Comparison of ENCODE assay signal across 17 cellular contexts in genomic region chr1:85606414-85606800, GRCh38. TPM values are rescaled to one million over a fixed set of nuclear protein-coding genes. Genes with fewer than 3 reads are reported as not detected.
DNase-seq lines count a peak whose midpoint lies in the region; ATAC-seq, FAIRE-seq and TF ChIP-seq lines count a peak whose summit lies in the region.
"Had no signal": no experiment of that assay in that cellular context is flagged by ENCODE, and none has a peak within 500 bp of the region (broad histone marks: within the 10 kb centered on the region; RNA-seq: fewer than 3 reads in every experiment).

No MANE protein-coding gene starts in this region.

- TF ChIP-seq POLR2A in IMR-90 (IDR thresholded peaks at IDR 0.05; ENCODE audit: low read depth, low read length) = no peak

- H3K56ac ChIP-seq in IMR-90 (ENCODE audit: extremely low read depth, insufficient read depth, low read length) (peak overlapping the region; percentile 51), mesendoderm (ENCODE audit: low read length) (no peak overlapping the region)

- POLR2A ChIA-PET in IMR-90 (lab: Charles Lee; ENCODE audit: unreplicated experiment) = interaction anchor here (0.6 to 2.3 kb wide), 3 partner anchors 10 to 22 kb away, joined by 5 to 25 read pairs (median 8); no protein-coding TSS in a partner anchor

- no peak for ATAC-seq in IMR-90 (ENCODE audit: low read depth)

- peak overlapping the region; percentile 28 for H2AFZ ChIP-seq in IMR-90 (replicated peaks; ENCODE audit: low read length, poor library complexity)

- DNase-seq in Daoy (ENCODE audit: low read depth) = peak; percentile 63
- peak; percentile 37 for DNase-seq in IMR-90
- DNase-seq in bronchial epithelial cell (ENCODE audit: low read depth) = peak; percentile 31
- peak; percentile 43 for DNase-seq in mesendoderm
- DNase-seq in SKM-1 treated with dmso at 0.1 percent for 144 hours (lab: John Stamatoyannopoulos, UW; ENCODE audit: unreplicated experiment) = no peak
- no peak for DNase-seq in NCI-H146 (lab: John Stamatoyannopoulos, UW)
- no peak for DNase-seq in central memory CD4-positive, alpha-beta T cell
- no peak for DNase-seq in head of caudate nucleus
- DNase-seq: activated CD4-positive, alpha-beta T cell treated with anti-CD3 and anti-CD28 coated beads, Interleukin-2, amount 50 U/mL, for 1 hour; AML-193; amygdala; dorsolateral prefrontal cortex; NCI-H526 treated with DMSO at 0.1 percent for 48 hours; stimulated activated CD4-positive, alpha-beta T cell treated with anti-CD3 and anti-CD28 coated beads, Interleukin-1b, Interleukin-23, amount 100 ng/mL, for 48 hours; T-helper 9 cell had no signal

- no peaks in the 10 kb centered on the region for H3K9me3 ChIP-seq in IMR-90 (ENCODE audit: control insufficient read depth, insufficient read depth, low read length)
- H3K9me3 ChIP-seq: tibial nerve had no signal

- no TSS peak for BruUV-seq in IMR-90 (replicated peaks; lab: Mats Ljungman, UMichigan)

- H3K36me3 ChIP-seq in IMR-90 (ENCODE audit: control insufficient read depth, insufficient read depth, low read length) (no peaks in the 10 kb centered on the region), bronchial epithelial cell (ENCODE audit: control insufficient read depth, insufficient read depth, low read length) (no peaks in the 10 kb centered on the region), mesendoderm (ENCODE audit: control insufficient read depth, insufficient read depth, low read length) (no peaks in the 10 kb centered on the region)
- H3K36me3 ChIP-seq: tibial nerve had no signal

- H3K4ac ChIP-seq in IMR-90 (ENCODE audit: low read depth, low read length) (peak overlapping the region; percentile 97), mesendoderm (ENCODE audit: low read depth, low read length) (no peak overlapping the region)

- no peak for FAIRE-seq in bronchial epithelial cell (lab: Jason Lieb, UNC)
- FAIRE-seq: islet of Langerhans had no signal

- H3K27ac ChIP-seq in IMR-90 (ENCODE audit: insufficient read depth, low read length) = peak overlapping the region; percentile 45
- no peak overlapping the region for H3K27ac ChIP-seq in mesendoderm (ENCODE audit: low read depth, low read length)
- H3K27ac ChIP-seq: dorsolateral prefrontal cortex, tibial nerve had no signal

- H4K91ac ChIP-seq in IMR-90 (ENCODE audit: insufficient read depth, low read depth, low read length) = peak overlapping the region; percentile 94

- intact Hi-C loops in IMR-90 (cut with micrococcal nuclease) (no loop called here), head of caudate nucleus (cut with DNase I) (no loop called here)

- H3K4me1 ChIP-seq in IMR-90 (ENCODE audit: control insufficient read depth, insufficient read depth, low read length) (peaks cover 38% of the 10 kb centered on the region), mesendoderm (ENCODE audit: control insufficient read depth, low read depth, low read length) (peaks cover 4% of the 10 kb centered on the region)

- H3K79me1 ChIP-seq in IMR-90 (ENCODE audit: low read depth in 1 of 2, low read length in 2 of 2) (peaks cover 7 to 26% of the 10 kb centered on the region in 2 experiments), mesendoderm (ENCODE audit: low read length) (no peaks in the 10 kb centered on the region)

- H2BK120ac ChIP-seq in IMR-90 (ENCODE audit: low read depth, low read length) = peak overlapping the region; percentile 99
- no peak overlapping the region for H2BK120ac ChIP-seq in mesendoderm (ENCODE audit: low read depth, low read length)

- peaks cover 32% of the 10 kb centered on the region for H3K9me1 ChIP-seq in IMR-90 (ENCODE audit: insufficient read depth, low read length)

- peak overlapping the region; percentile 86 for H3K14ac ChIP-seq in IMR-90 (replicated peaks; ENCODE audit: low read depth, low read length)

- peak overlapping the region; percentile 99 for H2BK20ac ChIP-seq in IMR-90 (ENCODE audit: low read depth, low read length)

- no peak overlapping the region for H3K4me2 ChIP-seq in IMR-90 (ENCODE audit: low read depth, low read length)
- H3K4me2 ChIP-seq in mesendoderm (ENCODE audit: low read length) = no peak overlapping the region

- TF ChIP-seq RAD21 in IMR-90 (IDR thresholded peaks at IDR 0.05; ENCODE audit: low read length) = no peak

- H2BK5ac ChIP-seq in IMR-90 (ENCODE audit: low read depth, low read length, poor library complexity, severe bottlenecking) (peak overlapping the region; percentile 99), mesendoderm (ENCODE audit: low read length) (no peak overlapping the region)

- in situ Hi-C loops in IMR-90 (cut with MboI; ENCODE audit: low sequenced_read_pairs) = no loop called here

- CTCF ChIA-PET in IMR-90 (lab: Yijun Ruan, JAX) = interaction anchor here (1.3 to 2.3 kb wide), 2 partner anchors 11 to 21 kb away, joined by 3 to 8 read pairs; no protein-coding TSS in a partner anchor

- no peak for TF ChIP-seq CTCF in IMR-90 (conservative IDR thresholded peaks at IDR 0.05; ENCODE audit: low read depth, low read length)
- no peak for TF ChIP-seq CTCF in bronchial epithelial cell (IDR thresholded peaks at IDR 0.05; ENCODE audit: insufficient read depth, low read length, severe bottlenecking)

- H4K20me1 ChIP-seq in IMR-90 (ENCODE audit: insufficient read depth, low read length) = no peaks in the 10 kb centered on the region

- no peaks in the 10 kb centered on the region for H3K79me2 ChIP-seq in mesendoderm (ENCODE audit: control insufficient read depth, insufficient read depth, low read length)

- dilution Hi-C loops in IMR-90 (cut with HindIII; ENCODE audit: low sequenced_read_pairs, unreplicated experiment) = no loop called here

- H3K9ac ChIP-seq in IMR-90 (ENCODE audit: low read depth, low read length) (no peak overlapping the region), mesendoderm (ENCODE audit: low read length) (no peak overlapping the region)

- peak overlapping the region; percentile 94 for H2AK5ac ChIP-seq in IMR-90 (ENCODE audit: low read depth, low read length)
- no peak overlapping the region for H2AK5ac ChIP-seq in mesendoderm (ENCODE audit: low read length)

- peak overlapping the region; percentile 0 for H2AK9ac ChIP-seq in IMR-90 (replicated peaks; ENCODE audit: low read depth, low read length, poor library complexity)

- H3K23ac ChIP-seq in IMR-90 (ENCODE audit: low read depth, low read length) = peak overlapping the region; percentile 96
- H3K23ac ChIP-seq in mesendoderm (ENCODE audit: low read length) = no peak overlapping the region

- H3K27me3 ChIP-seq in IMR-90 (ENCODE audit: control insufficient read depth, insufficient read depth, low read length) = no peaks in the 10 kb centered on the region
- no peaks in the 10 kb centered on the region for H3K27me3 ChIP-seq in bronchial epithelial cell (ENCODE audit: control insufficient read depth, insufficient read depth, low read length)
- no peaks in the 10 kb centered on the region for H3K27me3 ChIP-seq in mesendoderm (ENCODE audit: insufficient read depth, low read length, poor library complexity)
- H3K27me3 ChIP-seq: dorsolateral prefrontal cortex, tibial nerve had no signal

- H2BK15ac ChIP-seq in IMR-90 (ENCODE audit: low read depth, low read length) (peak overlapping the region; percentile 100), mesendoderm (replicated peaks; ENCODE audit: low read depth) (no peak overlapping the region)

- WGBS in IMR-90 (ENCODE audit: extremely low coverage in 2 of 2, insufficient read length in 1 of 2), 2 experiments = no CpG with 5 or more reads among the region's 4 CpGs
- WGBS in mesendoderm (ENCODE audit: extremely low coverage, insufficient coverage, low lambda C conversion rate) = no CpG with 5 or more reads among the region's 4 CpGs

- peak overlapping the region; percentile 68 for H4K5ac ChIP-seq in IMR-90 (ENCODE audit: low read depth, low read length)
- H4K5ac ChIP-seq in mesendoderm (ENCODE audit: low read length) = no peak overlapping the region

- H3K4me3 ChIP-seq in IMR-90 (ENCODE audit: insufficient read depth, low read depth, low read length) = no peak overlapping the region
- H3K4me3 ChIP-seq in bronchial epithelial cell (ENCODE audit: low read depth, low read length) = no peak overlapping the region
- H3K4me3 ChIP-seq in mesendoderm (ENCODE audit: low read length) = no peak overlapping the region
- H3K4me3 ChIP-seq: dorsolateral prefrontal cortex, tibial nerve had no signal

- H4K8ac ChIP-seq in IMR-90 (ENCODE audit: low read depth in 2 of 2, low read length in 2 of 2) = peak overlapping the region; percentile 23 to 93
- H4K8ac ChIP-seq in mesendoderm (ENCODE audit: low read depth, low read length) = no peak overlapping the region

- H3K18ac ChIP-seq in IMR-90 (ENCODE audit: low read depth, low read length) (peak overlapping the region; percentile 13), mesendoderm (ENCODE audit: low read length) (no peak overlapping the region)

TF ChIP-seq in IMR-90, 13 proteins besides CTCF, POLR2A, EP300 and RAD21:
- TF ChIP-seq SMC3 (IDR thresholded peaks at IDR 0.05; ENCODE audit: low read depth, low read length) = no peak
- TF ChIP-seq ELK1 (IDR thresholded peaks at IDR 0.05; ENCODE audit: borderline replicate concordance, low read depth, low read length) = no peak
- no peak for TF ChIP-seq RCOR1 (IDR thresholded peaks at IDR 0.05; ENCODE audit: insufficient replicate concordance, low read length)
- no peak for TF ChIP-seq CHD1 (IDR thresholded peaks at IDR 0.05; ENCODE audit: low read depth, low read length)
- TF ChIP-seq FOS (IDR thresholded peaks at IDR 0.05; ENCODE audit: low read depth, low read length) = no peak
- no peak for TF ChIP-seq MAZ (IDR thresholded peaks at IDR 0.05; ENCODE audit: borderline replicate concordance, low read depth, low read length)
- no peak for TF ChIP-seq NFE2L2 (IDR thresholded peaks at IDR 0.05; ENCODE audit: low read depth, low read length)
- TF ChIP-seq CEBPB (IDR thresholded peaks at IDR 0.05; ENCODE audit: low read depth, low read length) = no peak
- TF ChIP-seq MXI1 (IDR thresholded peaks at IDR 0.05; ENCODE audit: borderline replicate concordance, low read depth, low read length) = no peak
- TF ChIP-seq BHLHE40 (IDR thresholded peaks at IDR 0.05; ENCODE audit: low read depth, low read length) = no peak

RNA-seq across cellular contexts. Expression of gene CCN1, which starts 25.8 kb away (rescaled TPM):
- 33.7 and 40.9 TPM in 2 replicates for total RNA-seq in Daoy (2014; rRNA removed; shearing (Covaris generic))
- total RNA-seq in IMR-90 (2012; rRNA removed) = 76.9 and 90.3 TPM in 2 replicates
- 819 and 905 TPM in 2 replicates for polyA plus RNA-seq in IMR-90 (2012; rRNA removed)
- polyA plus RNA-seq in IMR-90 (2012; cell fraction: cytosol; rRNA removed) = 700 and 814 TPM in 2 replicates
- polyA plus RNA-seq in IMR-90 (2012; cell fraction: nucleus; rRNA removed; ENCODE audit: low replicate concordance) = 1,179 and 1,372 TPM in 2 replicates
- 5.1 and 6.1 TPM in 2 replicates for total RNA-seq in bronchial epithelial cell
- polyA plus RNA-seq in mesendoderm (2013, experiment 1 of 2) = 188 TPM
- 199 TPM for polyA plus RNA-seq in mesendoderm (2013, experiment 2 of 2)

Comparison
In these comparisons a context has a peak if more than half of its experiments do, and no peak if none do; other contexts are left out.
1. DNase-seq: peak in Daoy (single experiment), IMR-90 (single experiment), bronchial epithelial cell (single experiment) and mesendoderm (single experiment); none in SKM-1 treated with dmso at 0.1 percent for 144 hours (single experiment), NCI-H146 (single experiment), central memory CD4-positive, alpha-beta T cell (single experiment) and head of caudate nucleus (0 of 42).